ENCODE assay signal across 13 cellular contexts in genomic region chr9:136997830-136998234, GRCh38. TPM values are rescaled to one million over a fixed set of nuclear protein-coding genes. Genes with fewer than 3 reads are reported as not detected.
DNase-seq lines count a peak whose midpoint lies in the region; ATAC-seq, FAIRE-seq and TF ChIP-seq lines count a peak whose summit lies in the region.
"Had no signal": no experiment of that assay in that cellular context is flagged by ENCODE, and none has a peak within 500 bp of the region (broad histone marks: within the 10 kb centered on the region; RNA-seq: fewer than 3 reads in every experiment).

No MANE protein-coding gene starts in this region.

- peaks cover 3% of the 10 kb centered on the region for H3K36me3 Mint-ChIP-seq in T-cell

- no peaks in the 10 kb centered on the region for H3K9me3 ChIP-seq in colonic mucosa
- no peaks in the 10 kb centered on the region for H3K9me3 ChIP-seq in aorta (ENCODE audit: control insufficient read depth, low read length)
- H3K9me3 ChIP-seq: pancreas, uterus had no signal

- peaks cover 25 to 48% (median 47%) of the 10 kb centered on the region in 3 donors for H3K4me1 Mint-ChIP-seq in T-cell

- intact Hi-C loops in colonic mucosa (cut with DNase I) = no loop called here
- intact Hi-C loops in aorta (cut with DNase I) = loop anchor here in 1 of 2 donors (2.0 to 10.0 kb wide), 2 partner anchors 43 to 153 kb away; partner anchors contain the start of genes AJM1 and PHPT1

- POLR2A ChIA-PET in T-cell (lab: Charles Lee) = no interaction called here

- H3K27ac Mint-ChIP-seq in T-cell = peak overlapping the region; percentile 91 to 95
- H3K27ac Mint-ChIP-seq: GM23338 had no signal

- WGBS in aorta, 2 donors = 84% methylated on average over 18 of the region's 18 CpGs

- H3K9ac ChIP-seq in colonic mucosa (ENCODE audit: low read depth in 2 of 2, low read length in 2 of 2) = no peak overlapping the region

- H3K27me3 ChIP-seq in colonic mucosa (no peaks in the 10 kb centered on the region), aorta (ENCODE audit: control insufficient read depth in 1 of 2, insufficient read depth in 2 of 2, low read length in 1 of 2) (no peaks in the 10 kb centered on the region)
- H3K27me3 ChIP-seq: pancreas, uterus had no signal

- CTCF ChIA-PET in T-cell (lab: Charles Lee) = no interaction called here

- TF ChIP-seq CTCF in colonic mucosa (IDR thresholded peaks at IDR 0.05) = no peak

- H3K27ac ChIP-seq in colonic mucosa (peak overlapping the region; percentile 57), aorta (ENCODE audit: low read depth in 1 of 2, low read length in 2 of 2) (no peak overlapping the region)
- H3K27ac ChIP-seq: epithelial cell of prostate, pancreas, uterus had no signal

- H3K4me1 ChIP-seq in colonic mucosa (peaks cover 18% of the 10 kb centered on the region), aorta (ENCODE audit: control insufficient read depth in 1 of 2, insufficient read depth in 2 of 2, low read length in 2 of 2) (peaks cover 0 to 4% of the 10 kb centered on the region in 2 donors)

- FAIRE-seq in GM12891 (lab: Jason Lieb, UNC) = peak; percentile 33
- FAIRE-seq: pancreas had no signal

- no peak for DNase-seq in GM12891 (ENCODE audit: insufficient read length, low spot score)
- peak in 22 of 34 experiments; percentile 6 to 54 (median 36) for DNase-seq in T-cell
- DNase-seq in colonic mucosa = no peak
- DNase-seq in renal cortical epithelial cell (ENCODE audit: low read depth) = peak; percentile 18
- DNase-seq in NCI-H510A (lab: John Stamatoyannopoulos, UW) = no peak
- DNase-seq in aorta = no peak
- DNase-seq: NCI-H748 treated with DMSO at 0.1 percent for 48 hours; pancreas; stimulated activated CD4-positive, alpha-beta T cell treated with anti-CD3 and anti-CD28 coated beads, Interleukin-4, amount 100 ng/mL, for 1 hour; uterus had no signal

- H3K36me3 ChIP-seq in colonic mucosa (no peaks in the 10 kb centered on the region), aorta (ENCODE audit: control insufficient read depth in 1 of 2, insufficient read depth in 2 of 2, low read length in 1 of 2) (no peaks in the 10 kb centered on the region)
- H3K36me3 ChIP-seq: pancreas, uterus had no signal

- H3K4me3 Mint-ChIP-seq in T-cell = peak overlapping the region; percentile 64 to 76 (median 72)
- H3K4me3 Mint-ChIP-seq: GM23338 had no signal

- peaks cover 0 to 4% of the 10 kb centered on the region in 2 donors for H3K27me3 Mint-ChIP-seq in T-cell

- ATAC-seq in T-cell (replicated peaks in 1 of 4) = peak in 2 of 4 experiments; percentile 10
- ATAC-seq in HG03521 (IDR thresholded peaks at IDR 0.05; ENCODE audit: unreplicated experiment) = no peak
- ATAC-seq in aorta (ENCODE audit: low FRiP score) = no peak
- ATAC-seq: pancreas had no signal

- no peak for TF ChIP-seq POLR2A in GM12891 (IDR thresholded peaks at IDR 0.05; ENCODE audit: low read depth, low read length)

- H3K9me3 Mint-ChIP-seq in T-cell = no peaks in the 10 kb centered on the region
- H3K9me3 Mint-ChIP-seq: GM23338 had no signal

- H3K4me3 ChIP-seq in colonic mucosa (no peak overlapping the region), aorta (ENCODE audit: low read length in 2 of 2) (no peak overlapping the region)
- H3K4me3 ChIP-seq: pancreas, uterus had no signal

TF ChIP-seq in GM12891, 5 proteins besides CTCF, POLR2A, EP300 and RAD21:
- TF ChIP-seq POU2F2 (IDR thresholded peaks at IDR 0.05; ENCODE audit: low read depth, low read length) = no peak
- no peak for TF ChIP-seq SPI1 (IDR thresholded peaks at IDR 0.05; ENCODE audit: low read depth, low read length)
- TF ChIP-seq TAF1 (IDR thresholded peaks at IDR 0.05; ENCODE audit: low read depth, low read length) = no peak
- TF ChIP-seq PAX5 (IDR thresholded peaks at IDR 0.05; ENCODE audit: insufficient read depth, low read length, severe bottlenecking) = no peak

RNA-seq across cellular contexts. Expression of gene CLIC3, which starts 1.5 kb away (rescaled TPM):
- polyA plus RNA-seq in GM12891 (2012; ENCODE audit: low read depth, missing spikeins) = 0.09 TPM
- total RNA-seq in T-cell (10 to 100 TPM in 2 of 5 donors, 1 to 10 TPM in 3; 5.4 to 24.7 (median 8.0) TPM), colonic mucosa (10 to 100 TPM in 1 of 2 donors, 1 to 10 TPM in 1; 3.6 to 15.4 TPM), renal cortical epithelial cell (0.85 and 1.9 TPM in 2 replicates), aorta (1 to 10 TPM; 3.8 to 7.0 TPM)
- 1 to 10 TPM; 1.6 to 6.7 TPM for polyA plus RNA-seq in aorta

RNA-seq across cellular contexts. Expression of gene PAXX, which starts 5.6 kb away (rescaled TPM):
- polyA plus RNA-seq in GM12891 (2012; ENCODE audit: low read depth, missing spikeins) = 26.4 TPM
- 100 to 1,000 TPM in 4 of 5 donors, 10 to 100 TPM in 1; 81.3 to 173 (median 127) TPM for total RNA-seq in T-cell
- 10 to 100 TPM; 29.9 to 81.0 TPM for total RNA-seq in colonic mucosa
- 13.6 and 26.9 TPM in 2 replicates for total RNA-seq in renal cortical epithelial cell
- total RNA-seq in aorta = 10 to 100 TPM; 27.8 to 42.0 TPM
- polyA plus RNA-seq in aorta = 100 to 1,000 TPM in 1 of 2 donors, 10 to 100 TPM in 1; 39.9 to 192 TPM

RNA-seq across cellular contexts. Expression of gene LCNL1, which starts 15.0 kb away (rescaled TPM):
- not detected for polyA plus RNA-seq in GM12891 (2012; ENCODE audit: low read depth, missing spikeins)
- total RNA-seq in T-cell (1 to 10 TPM in 3 of 5 donors, under 1 TPM in 2; 0.29 to 2.2 (median 1.3) TPM), colonic mucosa (not detected), renal cortical epithelial cell (not detected in 2 replicates), aorta (1 to 10 TPM in 1 of 2 donors, under 1 TPM in 1; 0.36 to 1.1 TPM)
- polyA plus RNA-seq in aorta = under 1 TPM in 1 of 2 donors, not detected in 1; 0.15 TPM
- total RNA-seq: GM23338 had no signal

RNA-seq across cellular contexts. Expression of gene PTGDS, which starts 20.5 kb away (rescaled TPM):
- polyA plus RNA-seq in GM12891 (2012; ENCODE audit: low read depth, missing spikeins) = not detected
- total RNA-seq in T-cell = 10 to 100 TPM in 4 of 5 donors, 1 to 10 TPM in 1; 9.6 to 56.6 (median 26.4) TPM
- total RNA-seq in colonic mucosa = 10 to 100 TPM; 15.9 to 26.1 TPM
- 0.45 TPM in 1 of 2 replicates, not detected in the other for total RNA-seq in renal cortical epithelial cell
- 100 to 1,000 TPM; 128 to 145 TPM for total RNA-seq in aorta
- 10 to 100 TPM; 12.2 to 13.9 TPM for polyA plus RNA-seq in aorta

RNA-seq across cellular contexts. Expression of gene ABCA2, which starts 30.2 kb away (rescaled TPM):
- polyA plus RNA-seq in GM12891 (2012; ENCODE audit: low read depth, missing spikeins) = 3.1 TPM
- total RNA-seq in T-cell (100 to 1,000 TPM in 3 of 5 donors, 10 to 100 TPM in 2; 58.6 to 138 (median 121) TPM), colonic mucosa (10 to 100 TPM; 22.4 to 47.5 TPM), renal cortical epithelial cell (7.5 and 53.0 TPM in 2 replicates), aorta (10 to 100 TPM; 27.3 to 60.0 TPM)
- polyA plus RNA-seq in aorta = 10 to 100 TPM in 1 of 2 donors, 1 to 10 TPM in 1; 9.0 to 48.1 TPM

Comparison
In these comparisons a context has a peak if more than half of its experiments do, and no peak if none do; other contexts are left out.
1. DNase-seq: peak in T-cell (22 of 34) and renal cortical epithelial cell (single experiment); none in GM12891 (single experiment), colonic mucosa (single experiment), NCI-H510A (single experiment) and aorta (0 of 2).